8 cellular contexts compared by ENCODE assay signal in the genomic region with DNA sequence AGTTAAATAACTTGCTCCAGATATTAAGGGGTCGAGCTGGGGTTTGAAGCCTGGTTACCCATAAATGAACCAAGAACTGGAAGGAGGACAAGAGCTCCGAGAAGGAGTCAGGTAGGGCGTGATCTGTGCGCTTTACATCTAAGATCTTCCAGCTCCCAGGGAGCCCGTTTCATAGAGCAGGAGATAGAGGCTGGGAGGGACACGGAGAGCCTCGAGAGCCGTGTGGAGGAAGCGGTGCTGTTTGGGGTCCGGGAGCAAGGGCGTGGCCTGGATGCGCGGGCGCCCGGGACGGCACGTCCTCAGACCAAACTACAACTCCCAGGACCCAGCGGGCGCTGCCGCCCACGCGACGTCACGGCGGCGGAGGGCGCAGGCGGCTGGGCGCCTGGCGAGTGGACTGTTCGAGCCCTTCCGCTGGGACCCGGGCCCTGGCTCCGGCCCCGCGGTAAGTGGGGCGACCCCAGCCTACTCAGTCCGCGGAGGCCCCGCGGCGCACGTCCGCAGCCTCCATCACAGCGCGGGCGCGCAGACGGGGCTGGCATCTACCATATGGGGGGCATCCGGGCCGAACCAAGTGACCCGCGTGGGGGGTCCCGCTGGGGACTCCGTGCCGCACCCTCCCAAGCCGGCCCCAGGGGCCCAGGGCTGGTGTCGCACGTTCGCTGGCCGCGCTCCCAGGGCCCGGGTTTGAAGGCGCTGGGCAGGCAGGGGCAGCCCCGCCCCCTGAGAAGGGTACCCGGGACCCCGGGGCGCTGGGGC. TPM values are rescaled to one million over a fixed set of nuclear protein-coding genes. Genes with fewer than 3 reads are reported as not detected.
DNase-seq lines count a peak whose midpoint lies in the region; ATAC-seq and TF ChIP-seq lines count a peak whose summit lies in the region.

A gene (plus strand): TSS at position 352 of the 759 bp plus-strand sequence. CDS start 838 bp downstream, outside the sequence.

- H3K4me3 Mint-ChIP-seq in HFFc6 = peak within 1 kb of the TSS; percentile 86

- peaks cover 29% of the 10 kb centered on the region for H3K36me3 ChIP-seq in right atrium auricular region
- H3K36me3 ChIP-seq in aorta (ENCODE audit: control insufficient read depth in 1 of 2, insufficient read depth in 2 of 2, low read length in 1 of 2) = no peaks in the 10 kb centered on the region

- peaks cover 19% of the 10 kb centered on the region for H3K4me1 Mint-ChIP-seq in HFFc6 (ENCODE audit: low read depth)

- no peak for TF ChIP-seq CTCF in GM12864 (IDR thresholded peaks at IDR 0.05; ENCODE audit: low read depth, low read length, missing control alignments)
- no peak for TF ChIP-seq CTCF in HFFc6 (IDR thresholded peaks at IDR 0.05)
- no peak for TF ChIP-seq CTCF in right atrium auricular region (IDR thresholded peaks at IDR 0.05)

- no peaks in the 10 kb centered on the region for H3K9me3 Mint-ChIP-seq in HFFc6

- H3K4me1 ChIP-seq in right atrium auricular region (peaks cover 0 to 36% of the 10 kb centered on the region in 2 donors), aorta (ENCODE audit: control insufficient read depth in 1 of 2, insufficient read depth in 2 of 2, low read length in 2 of 2) (no peaks in the 10 kb centered on the region)

- H3K27ac ChIP-seq in angular gyrus (ENCODE audit: low read depth, low read length) = peak within 1 kb of the TSS; percentile 78
- H3K27ac ChIP-seq in right atrium auricular region = peak within 1 kb of the TSS; percentile 87 to 92
- peak within 1 kb of the TSS; percentile 38 to 71 for H3K27ac ChIP-seq in aorta (ENCODE audit: low read depth in 1 of 2, low read length in 2 of 2)

- intact Hi-C loops in aorta (cut with DNase I) = loop anchor here in 1 of 2 donors (5.0 kb wide), 1 partner anchor 34 kb away; no protein-coding TSS in a partner anchor

- peak; percentile 88 for ATAC-seq in aorta (ENCODE audit: low FRiP score)

- 3% methylated on average over 57 to 68 of the region's 68 CpGs for WGBS in aorta, 2 donors

- H3K27ac Mint-ChIP-seq in HFFc6 = peak within 1 kb of the TSS; percentile 70

- peak; percentile 59 for DNase-seq in GM12864 (ENCODE audit: low read depth)
- DNase-seq in HFFc6 = peak; percentile 54
- peak; percentile 80 for DNase-seq in NAMALWA (ENCODE audit: low spot score)
- peak; percentile 28 to 81 (median 42) for DNase-seq in T-helper 2 cell
- no peak for DNase-seq in right atrium auricular region (ENCODE audit: low spot score)
- DNase-seq in pulmonary artery endothelial cell (ENCODE audit: low read depth, low spot score) = no peak
- peak; percentile 90 to 92 for DNase-seq in aorta

- H3K9me3 ChIP-seq in right atrium auricular region = no peaks in the 10 kb centered on the region
- H3K9me3 ChIP-seq in aorta (ENCODE audit: control insufficient read depth, low read length) = no peaks in the 10 kb centered on the region

- H3K4me3 ChIP-seq in GM12864 (ENCODE audit: low read depth, low read length) = peak within 1 kb of the TSS; percentile 90
- H3K4me3 ChIP-seq in right atrium auricular region = peak within 1 kb of the TSS; percentile 75 to 90
- peak within 1 kb of the TSS; percentile 46 to 76 for H3K4me3 ChIP-seq in aorta (ENCODE audit: low read length in 2 of 2)

- no peaks in the 10 kb centered on the region; the same call in 1 of the 2 replicates for H3K27me3 Mint-ChIP-seq in HFFc6 (ENCODE audit: insufficient read depth)

- peaks cover 14% of the 10 kb centered on the region for H3K36me3 Mint-ChIP-seq in HFFc6 (ENCODE audit: low read depth)

- H3K27me3 ChIP-seq in right atrium auricular region (no peaks in the 10 kb centered on the region), aorta (ENCODE audit: control insufficient read depth in 1 of 2, insufficient read depth in 2 of 2, low read length in 1 of 2) (no peaks in the 10 kb centered on the region)

RNA-seq across cellular contexts. Expression of the gene that starts here (rescaled TPM):
- total RNA-seq in HFFc6 (2021; fragmentation: NEBNext Ultra II Directional; extraction: Animal tissue kit (Norgen Biotek cat#: 25700)) = 10 to 100 TPM; 56.8 to 64.8 (median 59.4) TPM
- total RNA-seq in right atrium auricular region = 10 to 100 TPM; 52.0 to 62.3 TPM
- total RNA-seq in pulmonary artery endothelial cell = 19.8 and 20.2 TPM in 2 replicates
- total RNA-seq in aorta = 10 to 100 TPM; 28.6 to 37.2 TPM
- 10 to 100 TPM; 16.7 to 32.0 TPM for polyA plus RNA-seq in aorta

Comparison
In these comparisons a context has a peak if more than half of its experiments do, and no peak if none do; other contexts are left out.
1. DNase-seq: peak in GM12864 (single experiment), HFFc6 (single experiment), NAMALWA (single experiment), T-helper 2 cell (5 of 5) and aorta (2 of 2); none in right atrium auricular region (single experiment) and pulmonary artery endothelial cell (single experiment).
2. Peak in every context shown above with its lines, with median percentiles within 50 percentile points of each other: H3K4me3 ChIP-seq and H3K27ac ChIP-seq.